1 cellular context compared by ENCODE assay signal in genomic region chr10:72981882-72982529, GRCh38.
TF ChIP-seq lines count a peak whose summit lies in the region.

No MANE protein-coding gene starts in this region.

TF ChIP-seq in H1, 55 proteins besides CTCF, POLR2A, EP300 and RAD21 (continued from another document):
- TF ChIP-seq RXRA (IDR thresholded peaks at IDR 0.05; ENCODE audit: insufficient read depth, low read depth, low read length) (no peak), BRCA1 (IDR thresholded peaks at IDR 0.05; ENCODE audit: low read depth, low read length) (no peak)
TF ChIP-seq in H1: peak in this region for 0.
